Comparison of ENCODE assay signal across 1 cellular context in genomic region chr1:109984456-109985250, GRCh38.
A peak's percentile ranks its signal among the peaks of the same experiment; 100 is the strongest.
TF ChIP-seq lines count a peak whose summit lies in the region.

AHCYL1 (plus strand) TSS chr1:109984765; CDS start chr1:109985053, 288 bp downstream.

TF ChIP-seq in H1, 55 proteins besides CTCF, POLR2A, EP300 and RAD21 (continued from another document):
- no peak for TF ChIP-seq RXRA (IDR thresholded peaks at IDR 0.05; ENCODE audit: insufficient read depth, low read depth, low read length)
- TF ChIP-seq KDM4A (IDR thresholded peaks at IDR 0.05; ENCODE audit: low read depth, low read length, severe bottlenecking), result peak; percentile 61
- TF ChIP-seq CEBPB (IDR thresholded peaks at IDR 0.05; ENCODE audit: low read depth, low read length), result 0 out of 2 replicates have a peak, but pooled peaks have one; percentile 32
- TF ChIP-seq POU5F1 (IDR thresholded peaks at IDR 0.05; ENCODE audit: low read depth, low read length), result no peak
- peak; percentile 91 for TF ChIP-seq TAF1 (IDR thresholded peaks at IDR 0.05; ENCODE audit: low read depth, low read length)
- TF ChIP-seq RFX5 (IDR thresholded peaks at IDR 0.05; ENCODE audit: borderline replicate concordance, low read depth, low read length), result no peak
- peak; percentile 90 for TF ChIP-seq YY1 (IDR thresholded peaks at IDR 0.05; ENCODE audit: low read depth, low read length)
- TF ChIP-seq NANOG (IDR thresholded peaks at IDR 0.05; ENCODE audit: insufficient read depth, low read depth, low read length, poor library complexity, severe bottlenecking), result no peak
- peak; percentile 60; the same call in 1 of the 2 replicates for TF ChIP-seq EGR1 (IDR thresholded peaks at IDR 0.05; ENCODE audit: borderline replicate concordance, low read depth, low read length)
- TF ChIP-seq SP2 (IDR thresholded peaks at IDR 0.05; ENCODE audit: low read length), result no peak
- TF ChIP-seq, protein P1, sequence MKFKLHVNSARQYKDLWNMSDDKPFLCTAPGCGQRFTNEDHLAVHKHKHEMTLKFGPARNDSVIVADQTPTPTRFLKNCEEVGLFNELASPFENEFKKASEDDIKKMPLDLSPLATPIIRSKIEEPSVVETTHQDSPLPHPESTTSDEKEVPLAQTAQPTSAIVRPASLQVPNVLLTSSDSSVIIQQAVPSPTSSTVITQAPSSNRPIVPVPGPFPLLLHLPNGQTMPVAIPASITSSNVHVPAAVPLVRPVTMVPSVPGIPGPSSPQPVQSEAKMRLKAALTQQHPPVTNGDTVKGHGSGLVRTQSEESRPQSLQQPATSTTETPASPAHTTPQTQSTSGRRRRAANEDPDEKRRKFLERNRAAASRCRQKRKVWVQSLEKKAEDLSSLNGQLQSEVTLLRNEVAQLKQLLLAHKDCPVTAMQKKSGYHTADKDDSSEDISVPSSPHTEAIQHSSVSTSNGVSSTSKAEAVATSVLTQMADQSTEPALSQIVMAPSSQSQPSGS (IDR thresholded peaks at IDR 0.05; ENCODE audit: low read length), result no peak
- TF ChIP-seq CHD2 (IDR thresholded peaks at IDR 0.05; ENCODE audit: low read length), result peak; percentile 27
- TF ChIP-seq GABPA (IDR thresholded peaks at IDR 0.05; ENCODE audit: borderline replicate concordance, insufficient read depth, low read length), result no peak
- TF ChIP-seq BRCA1 (IDR thresholded peaks at IDR 0.05; ENCODE audit: low read depth, low read length), result peak; percentile 53; the same call in 1 of the 2 replicates
- TF ChIP-seq CTBP2 (IDR thresholded peaks at IDR 0.05; ENCODE audit: borderline replicate concordance, insufficient read depth, insufficient read length, low read length), result no peak
- peak; percentile 95 for TF ChIP-seq POLR2AphosphoS5 (IDR thresholded peaks at IDR 0.05; ENCODE audit: low read depth, low read length)
- TF ChIP-seq CREB1 (IDR thresholded peaks at IDR 0.05), result peak; percentile 93
- TF ChIP-seq SAP30 (IDR thresholded peaks at IDR 0.05; ENCODE audit: insufficient read depth, insufficient replicate concordance, low read length), result no peak
- no peak for TF ChIP-seq TCF12 (IDR thresholded peaks at IDR 0.05; ENCODE audit: low read depth, low read length)
- no peak for TF ChIP-seq KDM5A (IDR thresholded peaks at IDR 0.05; ENCODE audit: low read length)
- no peak for TF ChIP-seq RNF2 (IDR thresholded peaks at IDR 0.05; ENCODE audit: borderline replicate concordance, low read depth, low read length, missing control alignments, poor library complexity, severe bottlenecking)
- no peak for TF ChIP-seq FOSL1 (IDR thresholded peaks at IDR 0.05; ENCODE audit: insufficient read depth, low read depth, low read length)
- TF ChIP-seq MAFK (IDR thresholded peaks at IDR 0.05; ENCODE audit: low read depth, low read length), result no peak
- no peak for TF ChIP-seq TEAD4 (IDR thresholded peaks at IDR 0.05; ENCODE audit: low read depth, low read length)
- 0 out of 4 replicates have a peak, but pooled peaks of 1 of the 2 experiments have one; percentile 61 for TF ChIP-seq HDAC2 (IDR thresholded peaks at IDR 0.05; ENCODE audit: borderline replicate concordance in 1 of 2, low read depth in 2 of 2, low read length in 2 of 2)
- peak; percentile 89 for TF ChIP-seq JUND (IDR thresholded peaks at IDR 0.05; ENCODE audit: low read length)
- TF ChIP-seq BCL11A (IDR thresholded peaks at IDR 0.05; ENCODE audit: low read depth in 2 of 2, low read length in 2 of 2), result no peak
- no peak for TF ChIP-seq GTF2F1 (IDR thresholded peaks at IDR 0.05; ENCODE audit: borderline replicate concordance, low read depth, low read length)
- TF ChIP-seq SRF (IDR thresholded peaks at IDR 0.05; ENCODE audit: low read depth, low read length), result no peak
- TF ChIP-seq RBBP5 (IDR thresholded peaks at IDR 0.05; ENCODE audit: borderline replicate concordance, low read depth, low read length), result no peak
- TF ChIP-seq CHD7 (IDR thresholded peaks at IDR 0.05; ENCODE audit: insufficient replicate concordance, low read length), result no peak
- TF ChIP-seq USF2 (IDR thresholded peaks at IDR 0.05; ENCODE audit: low read length), result no peak
- no peak for TF ChIP-seq HDAC6 (IDR thresholded peaks at IDR 0.05; ENCODE audit: low read depth, low read length)
- TF ChIP-seq ASH2L (IDR thresholded peaks at IDR 0.05; ENCODE audit: low read length), result peak; percentile 84
- no peak for TF ChIP-seq SIX5 (IDR thresholded peaks at IDR 0.05; ENCODE audit: low read depth, low read length)
- peak; percentile 77; the same call in 1 of the 2 replicates for TF ChIP-seq PHF8 (conservative IDR thresholded peaks at IDR 0.05; ENCODE audit: low read depth, low read length)
- TF ChIP-seq EZH2 (IDR thresholded peaks at IDR 0.05; ENCODE audit: low read depth, low read length, severe bottlenecking), result no peak
- TF ChIP-seq SIN3A (conservative IDR thresholded peaks at IDR 0.05 in 1 of 2, IDR thresholded peaks at IDR 0.05 in 1 of 2; ENCODE audit: low read depth in 1 of 2, low read length in 2 of 2), result peak; percentile 34 to 74; a peak in 1 of 4 replicates
- no peak for TF ChIP-seq SP4 (IDR thresholded peaks at IDR 0.05; ENCODE audit: low read length)
- TF ChIP-seq MAX (IDR thresholded peaks at IDR 0.05), result peak; percentile 86
- TF ChIP-seq, protein P2, sequence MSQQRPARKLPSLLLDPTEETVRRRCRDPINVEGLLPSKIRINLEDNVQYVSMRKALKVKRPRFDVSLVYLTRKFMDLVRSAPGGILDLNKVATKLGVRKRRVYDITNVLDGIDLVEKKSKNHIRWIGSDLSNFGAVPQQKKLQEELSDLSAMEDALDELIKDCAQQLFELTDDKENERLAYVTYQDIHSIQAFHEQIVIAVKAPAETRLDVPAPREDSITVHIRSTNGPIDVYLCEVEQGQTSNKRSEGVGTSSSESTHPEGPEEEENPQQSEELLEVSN (IDR thresholded peaks at IDR 0.05), result peak; percentile 47
- no peak for TF ChIP-seq SIRT6 (IDR thresholded peaks at IDR 0.05; ENCODE audit: low read length)
- 0 out of 2 replicates have a peak, but pooled peaks have one; percentile 39 for TF ChIP-seq JUN (IDR thresholded peaks at IDR 0.05; ENCODE audit: low read depth, low read length)
- no peak for TF ChIP-seq CBX8 (IDR thresholded peaks at IDR 0.05; ENCODE audit: borderline replicate concordance, low read depth, low read length)
- TF ChIP-seq ZNF274 (IDR thresholded peaks at IDR 0.05; ENCODE audit: borderline replicate concordance, extremely low read depth, low read length), result no peak
- TF ChIP-seq CHD1 (IDR thresholded peaks at IDR 0.05; ENCODE audit: low read depth, low read length), result no peak
- peak; percentile 24; the same call in 1 of the 2 replicates for TF ChIP-seq BACH1 (IDR thresholded peaks at IDR 0.05; ENCODE audit: low read length)
- TF ChIP-seq TBP (IDR thresholded peaks at IDR 0.05; ENCODE audit: low read depth, low read length), result peak; percentile 87
- TF ChIP-seq SUZ12 (IDR thresholded peaks at IDR 0.05; ENCODE audit: low read length), result no peak
- TF ChIP-seq, protein P3, sequence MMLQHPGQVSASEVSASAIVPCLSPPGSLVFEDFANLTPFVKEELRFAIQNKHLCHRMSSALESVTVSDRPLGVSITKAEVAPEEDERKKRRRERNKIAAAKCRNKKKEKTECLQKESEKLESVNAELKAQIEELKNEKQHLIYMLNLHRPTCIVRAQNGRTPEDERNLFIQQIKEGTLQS (IDR thresholded peaks at IDR 0.05; ENCODE audit: insufficient read depth, low read depth, low read length), result 0 out of 2 replicates have a peak, but pooled peaks have one; percentile 9
- TF ChIP-seq KDM1A (IDR thresholded peaks at IDR 0.05; ENCODE audit: borderline replicate concordance, low read length), result no peak
